Comparison of ENCODE assay signal across 14 cellular contexts in genomic region chr13:97385854-97386253, GRCh38. TPM values are rescaled to one million over a fixed set of nuclear protein-coding genes. Genes with fewer than 3 reads are reported as not detected.
A peak's percentile ranks its signal among the peaks of the same experiment; 100 is the strongest.
DNase-seq lines count a peak whose midpoint lies in the region; ATAC-seq and TF ChIP-seq lines count a peak whose summit lies in the region.
"Had no signal": no experiment of that assay in that cellular context is flagged by ENCODE, and none has a peak within 500 bp of the region (broad histone marks: within the 10 kb centered on the region; RNA-seq: fewer than 3 reads in every experiment).

No MANE protein-coding gene starts in this region.

- H3K4me1 ChIP-seq in left lung (peaks cover 0 to 29% of the 10 kb centered on the region in 2 donors), tibial nerve (peaks cover 0 to 14% (median 6%) of the 10 kb centered on the region in 4 donors), gastroesophageal sphincter (peaks cover 0 to 20% (median 0%) of the 10 kb centered on the region in 3 donors)

- TF ChIP-seq EP300 in tibial nerve (IDR thresholded peaks at IDR 0.05): no peak
- no peak for TF ChIP-seq EP300 in gastroesophageal sphincter (IDR thresholded peaks at IDR 0.05)

- H3K4me3 ChIP-seq in left lung (no peak overlapping the region), tibial nerve (no peak overlapping the region), gastroesophageal sphincter (no peak overlapping the region)
- H3K4me3 ChIP-seq: MG63 had no signal

- no peaks in the 10 kb centered on the region for H3K9me3 ChIP-seq in left lung
- no peaks in the 10 kb centered on the region for H3K9me3 ChIP-seq in tibial nerve
- no peaks in the 10 kb centered on the region for H3K9me3 ChIP-seq in gastroesophageal sphincter
- H3K9me3 ChIP-seq: MG63 had no signal

- H3K36me3 ChIP-seq in left lung (no peaks in the 10 kb centered on the region), tibial nerve (peaks cover 0 to 34% (median 5%) of the 10 kb centered on the region in 3 donors), gastroesophageal sphincter (peaks cover 0 to 45% of the 10 kb centered on the region in 2 donors)

- DNase-seq in LHCN-M2 (ENCODE audit: low read depth): peak; percentile 41
- peak; percentile 39 for DNase-seq in astrocyte of the hippocampus (ENCODE audit: low read depth, low spot score)
- no peak for DNase-seq in left lung
- DNase-seq in tibial nerve (ENCODE audit: low spot score in 2 of 2): no peak
- no peak for DNase-seq in middle frontal gyrus (ENCODE audit: extremely low spot score, low spot score)
- DNase-seq: activated CD4-positive, alpha-beta T cell treated with anti-CD3 and anti-CD28 coated beads, Interleukin-2, amount 50 U/mL, for 4 hours; activated naive CD8-positive, alpha-beta T cell treated with anti-CD3 and anti-CD28 coated beads for 36 hours; activated T-cell treated with anti-CD3 and anti-CD28 coated beads, Interleukin-2, amount 50 U/mL, for 1 hour; DMS 273 treated with DMSO at 0.1 percent for 48 hours; foreskin melanocyte; MG63; naive B cell had no signal

- TF ChIP-seq POLR2A in tibial nerve (IDR thresholded peaks at IDR 0.05) (no peak), gastroesophageal sphincter (IDR thresholded peaks at IDR 0.05) (no peak)

- no peaks in the 10 kb centered on the region for H3K27me3 ChIP-seq in left lung
- H3K27me3 ChIP-seq in tibial nerve: no peaks in the 10 kb centered on the region
- H3K27me3 ChIP-seq in gastroesophageal sphincter: no peaks in the 10 kb centered on the region
- H3K27me3 ChIP-seq: MG63 had no signal

- H3K27ac ChIP-seq in left lung (peak overlapping the region; percentile 13 to 77), tibial nerve (peak overlapping the region in 3 of 4 donors; percentile 15 to 64 (median 40)), gastroesophageal sphincter (no peak overlapping the region)

- 94 to 97% methylated on average over 3 of the region's 3 CpGs for WGBS in tibial nerve, 2 donors
- WGBS in gastroesophageal sphincter (ENCODE audit: low coverage in 1 of 2), 2 donors: 96 to 100% methylated on average over 1 to 3 of the region's 3 CpGs

- intact Hi-C loops in left lung (cut with DNase I): no loop called here

- peak; percentile 38 for ATAC-seq in left lung
- ATAC-seq in GM19324 (IDR thresholded peaks at IDR 0.05; ENCODE audit: low FRiP score, unreplicated experiment): no peak
- ATAC-seq in gastroesophageal sphincter: no peak

- TF ChIP-seq CTCF in left lung (IDR thresholded peaks at IDR 0.05) (no peak), tibial nerve (IDR thresholded peaks at IDR 0.05) (no peak), gastroesophageal sphincter (IDR thresholded peaks at IDR 0.05) (no peak)

RNA-seq across cellular contexts. Expression of gene RAP2A, which starts 48.1 kb away (rescaled TPM):
- total RNA-seq in LHCN-M2 (2014; rRNA removed): 25.3 and 27.7 TPM in 2 replicates
- 8.9 TPM for polyA plus RNA-seq in LHCN-M2 (2012)
- total RNA-seq in left lung: 10 to 100 TPM; 49.9 to 53.5 TPM
- 10 to 100 TPM; 32.4 to 45.7 (median 33.5) TPM for total RNA-seq in tibial nerve
- total RNA-seq in gastroesophageal sphincter: 10 to 100 TPM; 21.1 to 33.5 (median 26.6) TPM

Comparison
In these comparisons a context has a peak if more than half of its experiments do, and no peak if none do; other contexts are left out.
1. DNase-seq: peak in LHCN-M2 (single experiment) and astrocyte of the hippocampus (single experiment); none in left lung (0 of 2), tibial nerve (0 of 2) and middle frontal gyrus (single experiment).
2. H3K27ac ChIP-seq: peak in left lung (2 of 2) and tibial nerve (3 of 4); none in gastroesophageal sphincter (0 of 4).